In the genomic region with DNA sequence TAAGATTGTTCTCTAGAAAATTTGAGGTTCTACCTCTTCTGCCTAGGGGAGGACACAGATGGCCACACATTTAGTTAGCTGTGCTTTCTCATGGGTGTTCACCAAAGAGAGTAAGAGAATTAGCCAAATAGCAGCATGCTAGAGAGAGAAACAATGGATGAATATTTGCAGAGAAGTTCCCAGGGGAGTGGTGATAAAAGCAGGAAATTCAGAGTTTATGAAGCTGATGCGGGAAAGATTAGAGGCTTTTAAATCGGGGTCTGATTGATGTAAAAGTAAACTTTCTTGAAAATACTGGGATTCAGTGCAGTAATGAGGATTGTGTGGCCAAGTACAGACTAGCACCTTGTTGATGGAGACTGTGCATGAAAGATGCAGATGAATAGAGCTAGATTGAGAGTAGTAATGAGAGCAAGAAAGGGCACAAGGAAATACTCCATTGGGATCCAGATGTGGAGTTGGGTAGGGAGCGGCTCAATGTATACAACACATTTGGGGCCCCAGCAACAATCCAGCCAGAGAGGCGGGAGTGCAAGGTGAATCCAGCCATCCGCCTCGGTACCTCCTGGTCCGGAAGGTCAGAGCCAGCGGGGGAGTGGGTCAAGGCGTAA, we compare ENCODE assay signal across 1 cellular context.
TF ChIP-seq lines count a peak whose summit lies in the region.

No MANE protein-coding gene starts in this region.

TF ChIP-seq in HEK293, 187 proteins besides CTCF, POLR2A, EP300 and RAD21 (continued from another document):
- TF ChIP-seq, protein P1, sequence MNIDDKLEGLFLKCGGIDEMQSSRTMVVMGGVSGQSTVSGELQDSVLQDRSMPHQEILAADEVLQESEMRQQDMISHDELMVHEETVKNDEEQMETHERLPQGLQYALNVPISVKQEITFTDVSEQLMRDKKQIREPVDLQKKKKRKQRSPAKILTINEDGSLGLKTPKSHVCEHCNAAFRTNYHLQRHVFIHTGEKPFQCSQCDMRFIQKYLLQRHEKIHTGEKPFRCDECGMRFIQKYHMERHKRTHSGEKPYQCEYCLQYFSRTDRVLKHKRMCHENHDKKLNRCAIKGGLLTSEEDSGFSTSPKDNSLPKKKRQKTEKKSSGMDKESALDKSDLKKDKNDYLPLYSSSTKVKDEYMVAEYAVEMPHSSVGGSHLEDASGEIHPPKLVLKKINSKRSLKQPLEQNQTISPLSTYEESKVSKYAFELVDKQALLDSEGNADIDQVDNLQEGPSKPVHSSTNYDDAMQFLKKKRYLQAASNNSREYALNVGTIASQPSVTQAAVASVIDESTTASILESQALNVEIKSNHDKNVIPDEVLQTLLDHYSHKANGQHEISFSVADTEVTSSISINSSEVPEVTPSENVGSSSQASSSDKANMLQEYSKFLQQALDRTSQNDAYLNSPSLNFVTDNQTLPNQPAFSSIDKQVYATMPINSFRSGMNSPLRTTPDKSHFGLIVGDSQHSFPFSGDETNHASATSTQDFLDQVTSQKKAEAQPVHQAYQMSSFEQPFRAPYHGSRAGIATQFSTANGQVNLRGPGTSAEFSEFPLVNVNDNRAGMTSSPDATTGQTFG (tag by site-specific recombination; IDR thresholded peaks at IDR 0.05; ENCODE audit: borderline replicate concordance): no peak
- TF ChIP-seq ZNF785 (tag by site-specific recombination; IDR thresholded peaks at IDR 0.05): no peak
- TF ChIP-seq, protein P2, sequence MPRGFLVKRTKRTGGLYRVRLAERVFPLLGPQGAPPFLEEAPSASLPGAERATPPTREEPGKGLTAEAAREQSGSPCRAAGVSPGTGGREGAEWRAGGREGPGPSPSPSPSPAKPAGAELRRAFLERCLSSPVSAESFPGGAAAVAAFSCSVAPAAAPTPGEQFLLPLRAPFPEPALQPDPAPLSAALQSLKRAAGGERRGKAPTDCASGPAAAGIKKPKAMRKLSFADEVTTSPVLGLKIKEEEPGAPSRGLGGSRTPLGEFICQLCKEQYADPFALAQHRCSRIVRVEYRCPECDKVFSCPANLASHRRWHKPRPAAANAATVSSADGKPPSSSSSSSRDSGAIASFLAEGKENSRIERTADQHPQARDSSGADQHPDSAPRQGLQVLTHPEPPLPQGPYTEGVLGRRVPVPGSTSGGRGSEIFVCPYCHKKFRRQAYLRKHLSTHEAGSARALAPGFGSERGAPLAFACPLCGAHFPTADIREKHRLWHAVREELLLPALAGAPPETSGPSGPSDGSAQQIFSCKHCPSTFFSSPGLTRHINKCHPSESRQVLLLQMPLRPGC (tag by site-specific recombination; IDR thresholded peaks at IDR 0.05): no peak
- TF ChIP-seq MZF1 (tag by site-specific recombination; IDR thresholded peaks at IDR 0.05; ENCODE audit: borderline replicate concordance): no peak
- no peak for TF ChIP-seq ZNF510 (tag by site-specific recombination; IDR thresholded peaks at IDR 0.05; ENCODE audit: insufficient replicate concordance)
- TF ChIP-seq ZNF350 (tag by site-specific recombination; IDR thresholded peaks at IDR 0.05): no peak
- no peak for TF ChIP-seq ZNF19 (tag by site-specific recombination; IDR thresholded peaks at IDR 0.05; ENCODE audit: low read depth)
- no peak for TF ChIP-seq ZFHX2 (tag by site-specific recombination; conservative IDR thresholded peaks at IDR 0.05)
- no peak for TF ChIP-seq ZNF629 (tag by site-specific recombination; IDR thresholded peaks at IDR 0.05)
- no peak for TF ChIP-seq EGR2 (tag by site-specific recombination; IDR thresholded peaks at IDR 0.05; ENCODE audit: low read depth)
- no peak for TF ChIP-seq ZNF146 (tag by site-specific recombination; IDR thresholded peaks at IDR 0.05)
- no peak for TF ChIP-seq ZNF16 (tag by site-specific recombination; IDR thresholded peaks at IDR 0.05; ENCODE audit: low read depth)
- no peak for TF ChIP-seq ZNF521 (tag by site-specific recombination; IDR thresholded peaks at IDR 0.05)
- no peak for TF ChIP-seq ZNF280D (tag by site-specific recombination; IDR thresholded peaks at IDR 0.05)
- no peak for TF ChIP-seq ZNF114 (tag by site-specific recombination; IDR thresholded peaks at IDR 0.05)
